8 cellular contexts compared by ENCODE assay signal in the genomic region with DNA sequence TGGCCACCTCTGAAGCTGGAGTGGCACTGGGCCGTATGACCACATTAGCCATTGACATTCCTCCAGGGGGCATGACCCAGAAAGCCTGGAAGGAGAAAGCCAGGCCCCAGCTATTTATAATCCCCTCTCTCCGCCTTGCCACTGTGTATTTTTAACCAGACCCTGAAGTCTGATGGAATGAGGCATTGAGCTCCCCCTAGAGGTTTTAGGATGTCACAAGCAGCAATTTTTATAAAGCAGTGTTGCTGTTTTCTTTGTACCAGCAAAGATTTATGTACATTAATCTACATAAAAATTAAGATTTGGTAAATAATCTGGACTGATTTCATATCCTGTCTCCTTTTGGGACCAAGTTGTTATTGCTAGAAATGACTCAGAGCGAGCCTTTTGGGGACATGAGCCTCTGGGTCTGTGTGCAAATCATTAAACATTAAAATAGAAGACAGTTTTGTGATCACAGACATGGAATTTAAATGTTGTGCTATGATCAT.
DNase-seq lines count a peak whose midpoint lies in the region; ATAC-seq and TF ChIP-seq lines count a peak whose summit lies in the region.

No MANE protein-coding gene starts in this region.

- DNase-seq in ELF-1 (ENCODE audit: low read depth, low spot score) (peak; percentile 88), HCT116 (ENCODE audit: low read depth, low spot score) (peak; percentile 48), NCI-H1092 (lab: John Stamatoyannopoulos, UW) (peak; percentile 42), SJSA1 (ENCODE audit: low read depth in 1 of 2, low spot score in 2 of 2) (peak; percentile 87 to 89), esophagus muscularis mucosa (ENCODE audit: extremely low spot score) (no peak), naive B cell (peak; percentile 47), activated T-cell treated with anti-CD3 and anti-CD28 coated beads for 4 hours (no peak)
- no peak for DNase-seq in activated CD4-positive, alpha-beta T cell treated with anti-CD3 and anti-CD28 coated beads, Interleukin-2, amount 50 U/mL, for 4 hours

- CTCF ChIA-PET in HCT116 (lab: Charles Lee), result interaction anchor here (0.7 to 1.7 kb wide), 20 partner anchors 10 to 378 kb away, joined by 3 to 8 read pairs (median 4); no protein-coding TSS in a partner anchor

- H3K9me3 ChIP-seq in HCT116 (ENCODE audit: control insufficient read depth in 1 of 2, insufficient read depth in 1 of 2, low read depth in 1 of 2, low read length in 2 of 2), result no peaks in the 10 kb centered on the region
- H3K9me3 ChIP-seq in SJSA1 (replicated peaks), result no peaks in the 10 kb centered on the region
- H3K9me3 ChIP-seq in esophagus muscularis mucosa, result no peaks in the 10 kb centered on the region

- H3K27ac ChIP-seq in HCT116 (ENCODE audit: low read depth, low read length) (no peak overlapping the region), SJSA1 (peak overlapping the region; percentile 99), esophagus muscularis mucosa (replicated peaks in 1 of 4) (peak overlapping the region; percentile 70 to 76 (median 74))

- peaks cover 35 to 42% (median 41%) of the 10 kb centered on the region in 3 donors for H3K4me1 Mint-ChIP-seq in naive B cell

- peak overlapping the region; percentile 68 for H3K4me2 ChIP-seq in HCT116 (ENCODE audit: low read length)

- peaks cover 0 to 6% of the 10 kb centered on the region in 2 experiments; a peak in 1 of 4 replicates for H3K36me3 ChIP-seq in HCT116 (ENCODE audit: control insufficient read depth in 1 of 2, insufficient read depth in 2 of 2, low read length in 2 of 2)
- H3K36me3 ChIP-seq in SJSA1, result peaks cover 20% of the 10 kb centered on the region
- H3K36me3 ChIP-seq in esophagus muscularis mucosa, result peaks cover 0 to 9% (median 7%) of the 10 kb centered on the region in 4 donors

- POLR2A ChIA-PET in HCT116 (lab: Charles Lee), result interaction anchor here (0.5 kb wide), 1 partner anchor 59 kb away, joined by 3 read pairs; no protein-coding TSS in a partner anchor

- no peak for TF ChIP-seq EP300 in esophagus muscularis mucosa (IDR thresholded peaks at IDR 0.05)

- H4K20me1 ChIP-seq in HCT116 (ENCODE audit: insufficient read depth), result no peaks in the 10 kb centered on the region

- no TSS peak for BruUV-seq in HCT116 (replicated peaks; lab: Mats Ljungman, UMichigan)

- no peak overlapping the region for H3K4me3 Mint-ChIP-seq in naive B cell

- no peaks in the 10 kb centered on the region for H3K9me2 ChIP-seq in HCT116 (ENCODE audit: insufficient read depth)

- peak; percentile 30 for ATAC-seq in HCT116
- peak; percentile 60 to 77 for ATAC-seq in naive B cell (ENCODE audit: low read depth in 2 of 2)

- no peaks in the 10 kb centered on the region for H3K27me3 Mint-ChIP-seq in naive B cell

- peak overlapping the region; percentile 40 for H3K9ac ChIP-seq in HCT116 (ENCODE audit: low read length)

- no peaks in the 10 kb centered on the region for H3K9me3 Mint-ChIP-seq in naive B cell

- H3K36me3 Mint-ChIP-seq in naive B cell, result no peaks in the 10 kb centered on the region

- peak; percentile 63 to 84 (median 70); a peak in 5 of 6 replicates for TF ChIP-seq CTCF in HCT116 (IDR thresholded peaks at IDR 0.05 in 2 of 3, conservative IDR thresholded peaks at IDR 0.05 in 1 of 3; ENCODE audit: borderline replicate concordance in 1 of 3, insufficient read depth in 1 of 3, low read depth in 2 of 3, low read length in 2 of 3)
- peak; percentile 82 for TF ChIP-seq CTCF in esophagus muscularis mucosa (IDR thresholded peaks at IDR 0.05)

- intact Hi-C loops in HCT116 (cut with micrococcal nuclease) (loop anchor here (1.0 kb wide), 2 partner anchors 162 to 282 kb away; no protein-coding TSS in a partner anchor), esophagus muscularis mucosa (cut with DNase I) (no loop called here)

- TF ChIP-seq RAD21 in HCT116 (IDR thresholded peaks at IDR 0.05; ENCODE audit: low read depth), result peak; percentile 76

- H3K27me3 ChIP-seq in HCT116 (ENCODE audit: insufficient read depth, low read length) (no peaks in the 10 kb centered on the region), SJSA1 (replicated peaks) (no peaks in the 10 kb centered on the region), esophagus muscularis mucosa (no peaks in the 10 kb centered on the region)

- TF ChIP-seq POLR2A in HCT116 (IDR thresholded peaks at IDR 0.05; ENCODE audit: borderline replicate concordance, extremely low read depth, insufficient read depth, insufficient read length) (no peak), esophagus muscularis mucosa (IDR thresholded peaks at IDR 0.05; ENCODE audit: low read depth) (no peak)

- H3K79me2 ChIP-seq in HCT116 (ENCODE audit: insufficient read depth, low read length), result peaks cover 80% of the 10 kb centered on the region

- H3K27ac Mint-ChIP-seq in naive B cell, result peak overlapping the region in 1 of 6 donors; percentile 72

- no peak overlapping the region for H2AFZ ChIP-seq in HCT116 (ENCODE audit: low read depth, low read length, poor library complexity, severe bottlenecking)

- peaks cover 45 to 56% of the 10 kb centered on the region in 2 experiments for H3K4me1 ChIP-seq in HCT116 (ENCODE audit: control insufficient read depth in 1 of 2, insufficient read depth in 2 of 2, low read length in 2 of 2)
- peaks cover 53% of the 10 kb centered on the region for H3K4me1 ChIP-seq in SJSA1 (replicated peaks)
- H3K4me1 ChIP-seq in esophagus muscularis mucosa, result peaks cover 51 to 68% (median 54%) of the 10 kb centered on the region in 4 donors

- WGBS in esophagus muscularis mucosa, result 22% methylated on average over 3 of the region's 3 CpGs

- H3K4me3 ChIP-seq in HCT116 (replicated peaks in 1 of 2; ENCODE audit: low read depth in 1 of 2, low read length in 2 of 2), result 0 out of 4 replicates have a peak overlapping the region, but pooled peaks of 1 of the 2 experiments have one; percentile 0
- H3K4me3 ChIP-seq in SJSA1, result no peak overlapping the region
- no peak overlapping the region for H3K4me3 ChIP-seq in esophagus muscularis mucosa

- RAD21 ChIA-PET in HCT116 (lab: Charles Lee; ENCODE audit: low non-redundant PET in 1 of 2, low total read pairs in 2 of 2, uncharacterized antibody in 2 of 2, unreplicated experiment in 2 of 2), result interaction anchor here in 1 of 2 experiments (0.9 kb wide), 1 partner anchor 113 kb away, joined by 3 read pairs; no protein-coding TSS in a partner anchor

TF ChIP-seq in HCT116, 20 proteins besides CTCF, POLR2A, EP300 and RAD21 (continues in another document):
- no peak for TF ChIP-seq SRF (IDR thresholded peaks at IDR 0.05; ENCODE audit: low read depth)
- TF ChIP-seq, protein P1, sequence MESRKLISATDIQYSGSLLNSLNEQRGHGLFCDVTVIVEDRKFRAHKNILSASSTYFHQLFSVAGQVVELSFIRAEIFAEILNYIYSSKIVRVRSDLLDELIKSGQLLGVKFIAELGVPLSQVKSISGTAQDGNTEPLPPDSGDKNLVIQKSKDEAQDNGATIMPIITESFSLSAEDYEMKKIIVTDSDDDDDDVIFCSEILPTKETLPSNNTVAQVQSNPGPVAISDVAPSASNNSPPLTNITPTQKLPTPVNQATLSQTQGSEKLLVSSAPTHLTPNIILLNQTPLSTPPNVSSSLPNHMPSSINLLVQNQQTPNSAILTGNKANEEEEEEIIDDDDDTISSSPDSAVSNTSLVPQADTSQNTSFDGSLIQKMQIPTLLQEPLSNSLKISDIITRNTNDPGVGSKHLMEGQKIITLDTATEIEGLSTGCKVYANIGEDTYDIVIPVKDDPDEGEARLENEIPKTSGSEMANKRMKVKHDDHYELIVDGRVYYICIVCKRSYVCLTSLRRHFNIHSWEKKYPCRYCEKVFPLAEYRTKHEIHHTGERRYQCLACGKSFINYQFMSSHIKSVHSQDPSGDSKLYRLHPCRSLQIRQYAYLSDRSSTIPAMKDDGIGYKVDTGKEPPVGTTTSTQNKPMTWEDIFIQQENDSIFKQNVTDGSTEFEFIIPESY (IDR thresholded peaks at IDR 0.05; ENCODE audit: extremely low read depth, insufficient replicate concordance, low read length), result no peak
- no peak for TF ChIP-seq EZH2phosphoT487 (IDR thresholded peaks at IDR 0.05; ENCODE audit: borderline replicate concordance)
- TF ChIP-seq, protein P2, sequence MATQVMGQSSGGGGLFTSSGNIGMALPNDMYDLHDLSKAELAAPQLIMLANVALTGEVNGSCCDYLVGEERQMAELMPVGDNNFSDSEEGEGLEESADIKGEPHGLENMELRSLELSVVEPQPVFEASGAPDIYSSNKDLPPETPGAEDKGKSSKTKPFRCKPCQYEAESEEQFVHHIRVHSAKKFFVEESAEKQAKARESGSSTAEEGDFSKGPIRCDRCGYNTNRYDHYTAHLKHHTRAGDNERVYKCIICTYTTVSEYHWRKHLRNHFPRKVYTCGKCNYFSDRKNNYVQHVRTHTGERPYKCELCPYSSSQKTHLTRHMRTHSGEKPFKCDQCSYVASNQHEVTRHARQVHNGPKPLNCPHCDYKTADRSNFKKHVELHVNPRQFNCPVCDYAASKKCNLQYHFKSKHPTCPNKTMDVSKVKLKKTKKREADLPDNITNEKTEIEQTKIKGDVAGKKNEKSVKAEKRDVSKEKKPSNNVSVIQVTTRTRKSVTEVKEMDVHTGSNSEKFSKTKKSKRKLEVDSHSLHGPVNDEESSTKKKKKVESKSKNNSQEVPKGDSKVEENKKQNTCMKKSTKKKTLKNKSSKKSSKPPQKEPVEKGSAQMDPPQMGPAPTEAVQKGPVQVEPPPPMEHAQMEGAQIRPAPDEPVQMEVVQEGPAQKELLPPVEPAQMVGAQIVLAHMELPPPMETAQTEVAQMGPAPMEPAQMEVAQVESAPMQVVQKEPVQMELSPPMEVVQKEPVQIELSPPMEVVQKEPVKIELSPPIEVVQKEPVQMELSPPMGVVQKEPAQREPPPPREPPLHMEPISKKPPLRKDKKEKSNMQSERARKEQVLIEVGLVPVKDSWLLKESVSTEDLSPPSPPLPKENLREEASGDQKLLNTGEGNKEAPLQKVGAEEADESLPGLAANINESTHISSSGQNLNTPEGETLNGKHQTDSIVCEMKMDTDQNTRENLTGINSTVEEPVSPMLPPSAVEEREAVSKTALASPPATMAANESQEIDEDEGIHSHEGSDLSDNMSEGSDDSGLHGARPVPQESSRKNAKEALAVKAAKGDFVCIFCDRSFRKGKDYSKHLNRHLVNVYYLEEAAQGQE (IDR thresholded peaks at IDR 0.05; ENCODE audit: low read depth), result no peak
- TF ChIP-seq ZFX (IDR thresholded peaks at IDR 0.05), result no peak
- no peak for TF ChIP-seq CEBPB (IDR thresholded peaks at IDR 0.05; ENCODE audit: low read depth)
- no peak; the same call in 1 of the 2 replicates for TF ChIP-seq SP1 (IDR thresholded peaks at IDR 0.05; ENCODE audit: low read depth)
- TF ChIP-seq POLR2AphosphoS5 (IDR thresholded peaks at IDR 0.05; ENCODE audit: low read depth, low read length), result no peak
- no peak for TF ChIP-seq TCF7L2 (IDR thresholded peaks at IDR 0.05; ENCODE audit: borderline replicate concordance, extremely low read depth, insufficient read depth, insufficient read length)
- no peak for TF ChIP-seq EZH2 (IDR thresholded peaks at IDR 0.05)
- TF ChIP-seq, protein P3, sequence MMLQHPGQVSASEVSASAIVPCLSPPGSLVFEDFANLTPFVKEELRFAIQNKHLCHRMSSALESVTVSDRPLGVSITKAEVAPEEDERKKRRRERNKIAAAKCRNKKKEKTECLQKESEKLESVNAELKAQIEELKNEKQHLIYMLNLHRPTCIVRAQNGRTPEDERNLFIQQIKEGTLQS (IDR thresholded peaks at IDR 0.05), result no peak
- no peak for TF ChIP-seq CBX3 (IDR thresholded peaks at IDR 0.05; ENCODE audit: low read depth)

Comparison
In these comparisons a context has a peak if more than half of its experiments do, and no peak if none do; other contexts are left out.
1. DNase-seq: peak in ELF-1 (single experiment), HCT116 (single experiment), NCI-H1092 (single experiment), SJSA1 (2 of 2) and naive B cell (single experiment); none in esophagus muscularis mucosa (single experiment), activated T-cell treated with anti-CD3 and anti-CD28 coated beads for 4 hours (single experiment) and activated CD4-positive, alpha-beta T cell treated with anti-CD3 and anti-CD28 coated beads, Interleukin-2, amount 50 U/mL, for 4 hours (0 of 2).